Comparison of ENCODE assay signal across 9 cellular contexts in genomic region chr6:52233975-52234823, GRCh38. TPM values are rescaled to one million over a fixed set of nuclear protein-coding genes. Genes with fewer than 3 reads are reported as not detected.
A peak's percentile ranks its signal among the peaks of the same experiment; 100 is the strongest.
DNase-seq lines count a peak whose midpoint lies in the region; ATAC-seq and TF ChIP-seq lines count a peak whose summit lies in the region.
"Had no signal": no experiment of that assay in that cellular context is flagged by ENCODE, and none has a peak within 500 bp of the region (broad histone marks: within the 10 kb centered on the region; RNA-seq: fewer than 3 reads in every experiment).

No MANE protein-coding gene starts in this region.

- peaks cover 7% of the 10 kb centered on the region for H3K4me1 Mint-ChIP-seq in CD14-positive monocyte
- H3K4me1 Mint-ChIP-seq: activated naive CD4-positive, alpha-beta T cell treated with anti-CD3 and anti-CD28 coated beads, Interleukin-2, amount 50 U/mL, for 24 hours had no signal

- H3K4me3 Mint-ChIP-seq in CD14-positive monocyte = no peak overlapping the region
- H3K4me3 Mint-ChIP-seq: activated naive CD4-positive, alpha-beta T cell treated with anti-CD3 and anti-CD28 coated beads, Interleukin-2, amount 50 U/mL, for 24 hours had no signal

- ATAC-seq in GM18867 (IDR thresholded peaks at IDR 0.05; ENCODE audit: unreplicated experiment) (peak; percentile 81), HG03066 (IDR thresholded peaks at IDR 0.05; ENCODE audit: low read depth, unreplicated experiment) (peak; percentile 53), GM21423 (IDR thresholded peaks at IDR 0.05; ENCODE audit: unreplicated experiment) (no peak)

- TF ChIP-seq CTCF in astrocyte of the cerebellum (IDR thresholded peaks at IDR 0.05; ENCODE audit: low read depth, low read length, missing control alignments) (peak; percentile 49), liver (IDR thresholded peaks at IDR 0.05; ENCODE audit: low read depth, low read length, missing input control) (peak; percentile 53), CD14-positive monocyte (IDR thresholded peaks at IDR 0.05) (no peak)

- no peaks in the 10 kb centered on the region for H3K27me3 ChIP-seq in liver (ENCODE audit: control insufficient read depth in 4 of 4, insufficient read depth in 4 of 4, low read length in 3 of 4)

- H3K4me1 ChIP-seq in liver (ENCODE audit: control insufficient read depth in 4 of 4, insufficient read depth in 4 of 4, low read length in 3 of 4) = peaks cover 0 to 6% (median 2%) of the 10 kb centered on the region in 4 donors

- no peaks in the 10 kb centered on the region for H3K9me3 Mint-ChIP-seq in CD14-positive monocyte
- H3K9me3 Mint-ChIP-seq: activated naive CD4-positive, alpha-beta T cell treated with anti-CD3 and anti-CD28 coated beads, Interleukin-2, amount 50 U/mL, for 24 hours had no signal

- H3K9me3 ChIP-seq in liver (ENCODE audit: control insufficient read depth in 4 of 4, low read length in 3 of 4) = no peaks in the 10 kb centered on the region

- no peaks in the 10 kb centered on the region for H3K36me3 Mint-ChIP-seq in CD14-positive monocyte
- H3K36me3 Mint-ChIP-seq: activated naive CD4-positive, alpha-beta T cell treated with anti-CD3 and anti-CD28 coated beads, Interleukin-2, amount 50 U/mL, for 24 hours had no signal

- TF ChIP-seq RAD21 in liver (IDR thresholded peaks at IDR 0.05) = peak; percentile 84 to 87

- WGBS in liver = 40% methylated on average over 15 of the region's 15 CpGs

- H3K4me3 ChIP-seq in astrocyte of the cerebellum (ENCODE audit: low read depth, low read length) = no peak overlapping the region
- no peak overlapping the region for H3K4me3 ChIP-seq in liver (ENCODE audit: low read depth in 1 of 3, low read length in 3 of 3)

- in situ Hi-C loops in astrocyte of the cerebellum (cut with HindIII; ENCODE audit: low sequenced_read_pairs) = no loop called here

- no peak overlapping the region for H3K27ac ChIP-seq in liver (ENCODE audit: low read depth in 1 of 2, low read length in 2 of 2)

- no peaks in the 10 kb centered on the region for H3K36me3 ChIP-seq in liver (ENCODE audit: control insufficient read depth in 4 of 4, insufficient read depth in 3 of 4, low read depth in 1 of 4, low read length in 3 of 4)

- H3K27ac Mint-ChIP-seq in CD14-positive monocyte = no peak overlapping the region
- H3K27ac Mint-ChIP-seq: activated naive CD4-positive, alpha-beta T cell treated with anti-CD3 and anti-CD28 coated beads, Interleukin-2, amount 50 U/mL, for 24 hours had no signal

- intact Hi-C loops in CD14-positive monocyte (cut with micrococcal nuclease) = no loop called here

- H3K9ac ChIP-seq in liver (ENCODE audit: low read depth in 1 of 2, low read length in 2 of 2) = no peak overlapping the region

- H3K27me3 Mint-ChIP-seq in CD14-positive monocyte (ENCODE audit: low read depth in 3 of 3) = peaks cover 0 to 5% (median 2%) of the 10 kb centered on the region in 3 donors

- DNase-seq in DMS 273 treated with DMSO at 0.1 percent for 48 hours (lab: John Stamatoyannopoulos, UW) = peak; percentile 11
- peak; percentile 8 for DNase-seq in NCI-H446 treated with DMSO at 0.1 percent for 48 hours (lab: John Stamatoyannopoulos, UW)
- peak; percentile 12 for DNase-seq in astrocyte of the cerebellum (ENCODE audit: low read depth)
- DNase-seq in CD14-positive monocyte (ENCODE audit: low spot score) = no peak

TF ChIP-seq in liver, 16 proteins besides CTCF, POLR2A, EP300 and RAD21:
- no peak for TF ChIP-seq FOXA1 (IDR thresholded peaks at IDR 0.05)
- peak; percentile 19 to 52 for TF ChIP-seq RXRA (IDR thresholded peaks at IDR 0.05)
- peak; percentile 9 to 13 for TF ChIP-seq HNF4A (conservative IDR thresholded peaks at IDR 0.05)
- TF ChIP-seq EGR1 (IDR thresholded peaks at IDR 0.05; ENCODE audit: low read depth in 2 of 2) = no peak
- no peak for TF ChIP-seq TAF1 (conservative IDR thresholded peaks at IDR 0.05)

RNA-seq across cellular contexts. Expression of gene IL17F, which starts 10.1 kb away (rescaled TPM):
- not detected for total RNA-seq in liver
- polyA plus RNA-seq in liver (not detected), CD14-positive monocyte (not detected)

RNA-seq across cellular contexts. Expression of gene IL17A, which starts 48.0 kb away (rescaled TPM):
- total RNA-seq in liver = not detected
- polyA plus RNA-seq in liver (not detected), CD14-positive monocyte (not detected)

RNA-seq across cellular contexts. Expression of gene MCM3, which starts 50.3 kb away (rescaled TPM):
- total RNA-seq in liver = 10 to 100 TPM; 12.7 to 60.8 TPM
- polyA plus RNA-seq in liver = 10 to 100 TPM in 1 of 2 donors, 1 to 10 TPM in 1; 7.4 to 11.9 TPM
- polyA plus RNA-seq in CD14-positive monocyte = 10 to 100 TPM; 12.1 to 15.3 TPM
